8 cellular contexts compared by ENCODE assay signal in the genomic region with DNA sequence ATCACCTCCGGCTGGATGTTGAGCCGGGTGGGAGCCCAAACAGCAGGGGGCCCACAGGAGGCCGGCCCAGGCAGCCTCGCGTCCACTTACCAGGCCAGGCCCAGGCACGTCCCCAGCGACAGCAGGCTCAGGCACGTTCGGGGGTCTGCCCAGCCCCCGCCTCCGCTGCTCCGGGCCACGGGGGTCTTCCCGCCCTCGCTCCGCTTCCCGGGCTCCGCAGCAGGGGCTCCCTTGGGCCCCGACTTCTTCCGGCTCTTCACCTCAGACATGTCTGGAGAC. TPM values are rescaled to one million over a fixed set of nuclear protein-coding genes. Genes with fewer than 3 reads are reported as not detected.
DNase-seq lines count a peak whose midpoint lies in the region; ATAC-seq, FAIRE-seq and TF ChIP-seq lines count a peak whose summit lies in the region.

No MANE protein-coding gene starts in this region.

- H3K9me3 ChIP-seq in A549 (no peaks in the 10 kb centered on the region), endothelial cell of umbilical vein (replicated peaks; ENCODE audit: control insufficient read depth, insufficient read depth, low read length) (no peaks in the 10 kb centered on the region)

- BruUV-seq in endothelial cell of umbilical vein (replicated peaks; lab: Mats Ljungman, UMichigan): no TSS peak

- no peak; the same call in 2 of the 3 replicates for TF ChIP-seq CTCF in A549 (IDR thresholded peaks at IDR 0.05)
- TF ChIP-seq CTCF in RWPE1 (conservative IDR thresholded peaks at IDR 0.05; ENCODE audit: low read depth): 0 out of 2 replicates have a peak, but pooled peaks have one; percentile 22
- TF ChIP-seq CTCF in endothelial cell of umbilical vein (IDR thresholded peaks at IDR 0.05; ENCODE audit: extremely low read depth in 1 of 2, insufficient read depth in 1 of 2, low read depth in 1 of 2, low read length in 2 of 2): peak in 1 of 2 donors; percentile 29
- no peak for TF ChIP-seq CTCF in neural crest cell (conservative IDR thresholded peaks at IDR 0.05)

- H3K27me3 ChIP-seq in endothelial cell of umbilical vein (ENCODE audit: control insufficient read depth in 2 of 2, insufficient read depth in 2 of 2, low read length in 2 of 2): no peaks in the 10 kb centered on the region

- no peaks in the 10 kb centered on the region for H3K9me3 Mint-ChIP-seq in neural crest cell

- FAIRE-seq in A549 (lab: Jason Lieb, UNC) (no peak), endothelial cell of umbilical vein (lab: Jason Lieb, UNC) (no peak)

- CTCF ChIA-PET in A549 (lab: Yijun Ruan, JAX) (interaction anchor here (0.6 to 1.7 kb wide), 5 partner anchors 35 to 220 kb away, joined by 3 to 5 read pairs (median 4); no protein-coding TSS in a partner anchor), RWPE1 (lab: Yijun Ruan, JAX) (interaction anchor here (0.7 kb wide), 1 partner anchor 31 kb away, joined by 3 read pairs; no protein-coding TSS in a partner anchor), endothelial cell of umbilical vein (lab: Charles Lee) (interaction anchor here (1.0 to 2.2 kb wide), 5 partner anchors 9 to 77 kb away, joined by 3 to 9 read pairs (median 4); partner anchors contain the start of gene SLC25A3)

- H3K79me2 ChIP-seq in endothelial cell of umbilical vein (ENCODE audit: control insufficient read depth, insufficient read depth, low read length): peaks cover 67% of the 10 kb centered on the region

- dilution Hi-C loops in endothelial cell of umbilical vein (cut with MboI; ENCODE audit: extremely low pct_ligation_motif_present, low sequenced_read_pairs): no loop called here

- H3K36me3 ChIP-seq in endothelial cell of umbilical vein (ENCODE audit: control insufficient read depth in 2 of 2, extremely low read depth in 1 of 2, insufficient read depth in 2 of 2, low read length in 2 of 2): peaks cover 0 to 4% of the 10 kb centered on the region in 2 experiments

- H3K27ac ChIP-seq in A549: peak overlapping the region; percentile 78 to 93
- peak overlapping the region; percentile 100 for H3K27ac ChIP-seq in RWPE1
- peak overlapping the region; percentile 67 for H3K27ac ChIP-seq in endothelial cell of umbilical vein (ENCODE audit: insufficient read depth, low read depth, low read length)

- ATAC-seq in A549: peak; percentile 71
- peak; percentile 27 for ATAC-seq in GM18502 (IDR thresholded peaks at IDR 0.05; ENCODE audit: poor library complexity, unreplicated experiment)
- ATAC-seq in HG02884 (IDR thresholded peaks at IDR 0.05; ENCODE audit: unreplicated experiment): peak; percentile 18

- POLR2A ChIA-PET in A549 (lab: Yijun Ruan, JAX) (interaction anchor here (1.1 to 2.1 kb wide), 3 partner anchors 19 to 354 kb away, joined by 3 to 23 read pairs (median 3); partner anchors contain the start of gene SLC25A3), RWPE1 (lab: Yijun Ruan, JAX; ENCODE audit: low non-redundant PET) (no interaction called here), endothelial cell of umbilical vein (lab: Charles Lee) (interaction anchor here (0.6 to 1.5 kb wide), 4 partner anchors 8 to 50 kb away, joined by 3 to 14 read pairs (median 4); partner anchors contain the start of gene SLC25A3)

- TF ChIP-seq EP300 in A549 (IDR thresholded peaks at IDR 0.05): no peak

- H3K9ac ChIP-seq in endothelial cell of umbilical vein (replicated peaks; ENCODE audit: extremely low read depth, insufficient read depth, low read length): peak overlapping the region; percentile 81

- H3K4me3 Mint-ChIP-seq in neural crest cell: peak overlapping the region; percentile 97

- H3K4me1 ChIP-seq in A549 (peaks cover 13% of the 10 kb centered on the region; the same call in 2 of the 3 replicates), endothelial cell of umbilical vein (ENCODE audit: control insufficient read depth, extremely low read depth, insufficient read depth, low read length) (peaks cover 12% of the 10 kb centered on the region)

- intact Hi-C loops in endothelial cell of umbilical vein (cut with micrococcal nuclease): loop anchor here (1.0 to 2.0 kb wide), 5 partner anchors 8 to 154 kb away; no protein-coding TSS in a partner anchor

- peak overlapping the region; percentile 63 for H3K4me2 ChIP-seq in A549
- peak overlapping the region; percentile 41 for H3K4me2 ChIP-seq in endothelial cell of umbilical vein (ENCODE audit: insufficient read depth, low read length)

- peaks cover 25% of the 10 kb centered on the region for H3K4me1 Mint-ChIP-seq in neural crest cell

- H3K4me3 ChIP-seq in A549: peak overlapping the region; percentile 99
- peak overlapping the region; percentile 67 to 92 (median 87) for H3K4me3 ChIP-seq in endothelial cell of umbilical vein (replicated peaks in 1 of 3; ENCODE audit: insufficient read depth in 1 of 3, low read depth in 1 of 3, low read length in 3 of 3)

- H4K20me1 ChIP-seq in endothelial cell of umbilical vein (replicated peaks; ENCODE audit: control insufficient read depth, extremely low read depth, insufficient read depth, low read length): no peaks in the 10 kb centered on the region

- no peaks in the 10 kb centered on the region for H3K9me1 ChIP-seq in endothelial cell of umbilical vein (replicated peaks; ENCODE audit: control insufficient read depth, extremely low read depth, insufficient read depth, low read length)

- no peak for TF ChIP-seq POLR2A in A549 (IDR thresholded peaks at IDR 0.05; ENCODE audit: low read length)
- peak; percentile 67 for TF ChIP-seq POLR2A in endothelial cell of umbilical vein (IDR thresholded peaks at IDR 0.05; ENCODE audit: low read depth, low read length)

- no peak for TF ChIP-seq RAD21 in A549 (conservative IDR thresholded peaks at IDR 0.05 in 1 of 2, IDR thresholded peaks at IDR 0.05 in 1 of 2)

- H3K36me3 Mint-ChIP-seq in neural crest cell (ENCODE audit: low read depth): peaks cover 3% of the 10 kb centered on the region

- peak overlapping the region; percentile 82 for H3K27ac Mint-ChIP-seq in neural crest cell (ENCODE audit: unreplicated experiment)

- H2AFZ ChIP-seq in endothelial cell of umbilical vein (ENCODE audit: low read depth, low read length): peak overlapping the region; percentile 73

- no peaks in the 10 kb centered on the region for H3K27me3 Mint-ChIP-seq in neural crest cell (ENCODE audit: low read depth)

- WGBS in A549 (ENCODE audit: missing lambda C conversion rate): 0% methylated on average over 11 of the region's 20 CpGs

- DNase-seq in A549 (ENCODE audit: low read depth in 1 of 2, low spot score in 1 of 2) (peak in 1 of 2 experiments; percentile 83), RWPE1 (ENCODE audit: low spot score) (no peak), endothelial cell of umbilical vein (ENCODE audit: low read depth, low spot score) (no peak), neural crest cell (ENCODE audit: low read depth, low spot score) (no peak), hepatic stellate cell (ENCODE audit: low spot score) (no peak), inferior parietal cortex (ENCODE audit: extremely low spot score) (no peak)

RNA-seq across cellular contexts. Expression of gene IKBIP, which starts 0.2 kb away (rescaled TPM):
- 41.1 and 67.6 TPM in 2 replicates for polyA plus RNA-seq in A549 (2011; rRNA removed)
- 16.1 and 16.6 TPM in 2 replicates for polyA plus RNA-seq in A549 (2012; cell fraction: cytosol; rRNA removed)
- polyA plus RNA-seq in A549 (2012; cell fraction: nucleus; rRNA removed): 9.6 and 11.5 TPM in 2 replicates
- polyA plus RNA-seq in A549 (2017; fragmentation: RNase III; extraction: RNeasy Plus Mini Kit Qiagen cat#74134 plus additional on column Dnase treatment): 58.7 to 59.3 TPM (median 59.1 TPM) in 3 replicates
- 3.9 and 4.0 TPM in 2 replicates for polyA minus RNA-seq in A549 (2011; rRNA and poly(A)+ RNA removed)
- 56.2 and 56.8 TPM in 2 replicates for total RNA-seq in endothelial cell of umbilical vein
- polyA plus RNA-seq in endothelial cell of umbilical vein: 8.3 and 12.9 TPM in 2 replicates
- 21.8 and 24.2 TPM in 2 replicates for polyA plus RNA-seq in endothelial cell of umbilical vein (2011; cell fraction: cytosol; rRNA removed)
- 8.3 and 12.7 TPM in 2 replicates for polyA plus RNA-seq in endothelial cell of umbilical vein (2011; cell fraction: nucleus; rRNA removed)
- polyA plus RNA-seq in endothelial cell of umbilical vein (2012): 44.8 and 60.4 TPM in 2 replicates
- 2.8 and 3.2 TPM in 2 replicates for polyA minus RNA-seq in endothelial cell of umbilical vein
- polyA minus RNA-seq in endothelial cell of umbilical vein (2011; cell fraction: cytosol; rRNA and poly(A)+ RNA removed): 8.4 TPM
- polyA minus RNA-seq in endothelial cell of umbilical vein (2011; cell fraction: nucleus; rRNA and poly(A)+ RNA removed): 4.0 and 5.2 TPM in 2 replicates
- 20.2 and 21.4 TPM in 2 replicates for total RNA-seq in neural crest cell

RNA-seq across cellular contexts. Expression of gene APAF1, which starts 0.7 kb away (rescaled TPM):
- polyA plus RNA-seq in A549 (2011; rRNA removed): 12.9 and 15.7 TPM in 2 replicates
- polyA plus RNA-seq in A549 (2012; cell fraction: cytosol; rRNA removed): 3.8 and 5.2 TPM in 2 replicates
- 4.7 and 7.2 TPM in 2 replicates for polyA plus RNA-seq in A549 (2012; cell fraction: nucleus; rRNA removed)
- 12.4 to 13.2 TPM (median 13.0 TPM) in 3 replicates for polyA plus RNA-seq in A549 (2017; fragmentation: RNase III; extraction: RNeasy Plus Mini Kit Qiagen cat#74134 plus additional on column Dnase treatment)
- polyA minus RNA-seq in A549 (2011; rRNA and poly(A)+ RNA removed): 8.3 and 10.2 TPM in 2 replicates
- total RNA-seq in endothelial cell of umbilical vein: 32.1 and 35.2 TPM in 2 replicates
- 6.2 and 7.2 TPM in 2 replicates for polyA plus RNA-seq in endothelial cell of umbilical vein
- 7.0 and 7.1 TPM in 2 replicates for polyA plus RNA-seq in endothelial cell of umbilical vein (2011; cell fraction: cytosol; rRNA removed)
- polyA plus RNA-seq in endothelial cell of umbilical vein (2011; cell fraction: nucleus; rRNA removed): 15.6 and 21.1 TPM in 2 replicates
- 15.5 and 17.3 TPM in 2 replicates for polyA plus RNA-seq in endothelial cell of umbilical vein (2012)
- 19.0 and 21.9 TPM in 2 replicates for polyA minus RNA-seq in endothelial cell of umbilical vein
- polyA minus RNA-seq in endothelial cell of umbilical vein (2011; cell fraction: cytosol; rRNA and poly(A)+ RNA removed): 11.5 TPM
- polyA minus RNA-seq in endothelial cell of umbilical vein (2011; cell fraction: nucleus; rRNA and poly(A)+ RNA removed): 28.6 and 35.2 TPM in 2 replicates
- 29.2 and 29.6 TPM in 2 replicates for total RNA-seq in neural crest cell

RNA-seq across cellular contexts. Expression of gene SLC25A3, which starts 50.9 kb away (rescaled TPM):
- 1,065 and 1,232 TPM in 2 replicates for polyA plus RNA-seq in A549 (2011; rRNA removed)
- 621 and 661 TPM in 2 replicates for polyA plus RNA-seq in A549 (2012; cell fraction: cytosol; rRNA removed)
- polyA plus RNA-seq in A549 (2012; cell fraction: nucleus; rRNA removed): 923 and 1,290 TPM in 2 replicates
- polyA plus RNA-seq in A549 (2017; fragmentation: RNase III; extraction: RNeasy Plus Mini Kit Qiagen cat#74134 plus additional on column Dnase treatment): 755 to 799 TPM (median 790 TPM) in 3 replicates
- 461 and 489 TPM in 2 replicates for polyA minus RNA-seq in A549 (2011; rRNA and poly(A)+ RNA removed)
- total RNA-seq in endothelial cell of umbilical vein: 774 and 797 TPM in 2 replicates
- polyA plus RNA-seq in endothelial cell of umbilical vein: 759 and 1,103 TPM in 2 replicates
- 784 and 855 TPM in 2 replicates for polyA plus RNA-seq in endothelial cell of umbilical vein (2011; cell fraction: cytosol; rRNA removed)
- 737 and 882 TPM in 2 replicates for polyA plus RNA-seq in endothelial cell of umbilical vein (2011; cell fraction: nucleus; rRNA removed)
- polyA plus RNA-seq in endothelial cell of umbilical vein (2012): 878 and 1,035 TPM in 2 replicates
- polyA minus RNA-seq in endothelial cell of umbilical vein: 498 and 570 TPM in 2 replicates
- polyA minus RNA-seq in endothelial cell of umbilical vein (2011; cell fraction: cytosol; rRNA and poly(A)+ RNA removed): 713 TPM
- 273 and 403 TPM in 2 replicates for polyA minus RNA-seq in endothelial cell of umbilical vein (2011; cell fraction: nucleus; rRNA and poly(A)+ RNA removed)
- total RNA-seq in neural crest cell: 852 and 856 TPM in 2 replicates

Comparison
In these comparisons a context has a peak if more than half of its experiments do, and no peak if none do; other contexts are left out.
1. ATAC-seq: peak in every context shown above with its lines; median percentile 71 in A549; 27 in GM18502; 18 in HG02884.